10 cellular contexts compared by ENCODE assay signal in the genomic region with DNA sequence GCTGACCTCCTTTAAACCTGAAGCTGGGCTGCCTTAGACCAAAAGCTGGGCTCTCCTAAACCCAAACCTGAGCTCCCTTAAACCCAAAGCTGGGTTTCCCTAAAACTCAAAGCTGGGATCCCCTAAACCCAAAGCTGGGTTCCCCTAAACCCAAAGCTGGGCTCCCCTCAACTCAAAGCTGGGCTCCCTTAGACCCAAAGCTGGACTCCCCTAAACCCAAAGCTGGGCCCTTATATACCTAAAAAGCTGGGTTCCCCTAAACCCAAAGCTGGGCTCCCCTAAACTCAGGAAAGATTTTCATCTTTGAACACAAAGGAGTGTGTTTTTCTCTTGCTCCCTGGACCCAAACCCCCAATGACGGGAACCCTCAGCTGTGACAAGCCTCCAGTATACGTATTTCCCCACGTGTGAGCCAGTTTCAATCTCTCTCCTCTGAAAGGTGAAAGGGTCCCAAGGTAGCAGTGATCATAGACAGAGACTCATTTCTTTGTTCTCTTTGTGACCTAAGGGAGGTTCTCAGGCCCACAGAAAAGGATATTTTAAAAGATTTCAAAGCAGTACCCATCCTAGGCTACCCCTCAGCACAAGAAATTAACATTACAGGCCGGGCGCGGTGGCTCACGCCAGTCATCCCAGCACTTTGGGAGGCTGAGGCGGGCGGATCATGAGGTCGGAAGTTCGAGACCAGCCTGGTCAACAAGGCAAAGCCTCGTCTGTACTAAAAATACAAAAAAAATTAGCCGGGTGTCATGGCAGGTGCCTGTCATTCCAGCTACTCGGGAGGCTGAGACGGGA. TPM values are rescaled to one million over a fixed set of nuclear protein-coding genes. Genes with fewer than 3 reads are reported as not detected.
A peak's percentile ranks its signal among the peaks of the same experiment; 100 is the strongest.
DNase-seq lines count a peak whose midpoint lies in the region; ATAC-seq, FAIRE-seq and TF ChIP-seq lines count a peak whose summit lies in the region.
"Had no signal": no experiment of that assay in that cellular context is flagged by ENCODE, and none has a peak within 500 bp of the region (broad histone marks: within the 10 kb centered on the region; RNA-seq: fewer than 3 reads in every experiment).

No MANE protein-coding gene starts in this region.

- no peak overlapping the region for H3K9ac ChIP-seq in endothelial cell of umbilical vein (replicated peaks; ENCODE audit: extremely low read depth, insufficient read depth, low read length)

- no peaks in the 10 kb centered on the region for H4K20me1 ChIP-seq in endothelial cell of umbilical vein (replicated peaks; ENCODE audit: control insufficient read depth, extremely low read depth, insufficient read depth, low read length)

- TF ChIP-seq CTCF in endothelial cell of umbilical vein (IDR thresholded peaks at IDR 0.05; ENCODE audit: extremely low read depth in 1 of 2, insufficient read depth in 1 of 2, low read depth in 1 of 2, low read length in 2 of 2): no peak

- POLR2A ChIA-PET in endothelial cell of umbilical vein (lab: Charles Lee): no interaction called here
- POLR2A ChIA-PET in HEK293T (lab: Yijun Ruan, JAX): no interaction called here

- intact Hi-C loops in endothelial cell of umbilical vein (cut with micrococcal nuclease): no loop called here
- intact Hi-C loops in left colon (cut with DNase I, micrococcal nuclease): no loop called here
- intact Hi-C loops in posterior vena cava (cut with DNase I): no loop called here

- FAIRE-seq in endothelial cell of umbilical vein (lab: Jason Lieb, UNC): peak; percentile 56

- TF ChIP-seq POLR2A in endothelial cell of umbilical vein (IDR thresholded peaks at IDR 0.05; ENCODE audit: low read depth, low read length): no peak

- no peaks in the 10 kb centered on the region for H3K27me3 ChIP-seq in endothelial cell of umbilical vein (ENCODE audit: control insufficient read depth in 2 of 2, insufficient read depth in 2 of 2, low read length in 2 of 2)

- dilution Hi-C loops in endothelial cell of umbilical vein (cut with MboI; ENCODE audit: extremely low pct_ligation_motif_present, low sequenced_read_pairs): no loop called here

- H3K27ac ChIP-seq in endothelial cell of umbilical vein (ENCODE audit: insufficient read depth, low read depth, low read length): no peak overlapping the region
- H3K27ac ChIP-seq: breast epithelium had no signal

- DNase-seq in endothelial cell of umbilical vein (ENCODE audit: low read depth, low spot score) (no peak), HEK293T (ENCODE audit: extremely low spot score) (no peak), left colon (no peak), NCI-H2171 (lab: John Stamatoyannopoulos, UW) (no peak), posterior vena cava (ENCODE audit: low spot score) (no peak)

- peak; percentile 35 for ATAC-seq in GM18499 (IDR thresholded peaks at IDR 0.05; ENCODE audit: insufficient read depth, unreplicated experiment)
- peak; percentile 46 for ATAC-seq in GM21515 (IDR thresholded peaks at IDR 0.05; ENCODE audit: unreplicated experiment)
- peak; percentile 44 for ATAC-seq in HG03457 (IDR thresholded peaks at IDR 0.05; ENCODE audit: unreplicated experiment)
- no peak for ATAC-seq in left colon

- no peaks in the 10 kb centered on the region for H3K9me3 ChIP-seq in endothelial cell of umbilical vein (replicated peaks; ENCODE audit: control insufficient read depth, insufficient read depth, low read length)

- H3K79me2 ChIP-seq in endothelial cell of umbilical vein (ENCODE audit: control insufficient read depth, insufficient read depth, low read length): no peaks in the 10 kb centered on the region

- H2AFZ ChIP-seq in endothelial cell of umbilical vein (ENCODE audit: low read depth, low read length): no peak overlapping the region

- no peak overlapping the region for H3K4me3 ChIP-seq in endothelial cell of umbilical vein (replicated peaks in 1 of 3; ENCODE audit: insufficient read depth in 1 of 3, low read depth in 1 of 3, low read length in 3 of 3)
- H3K4me3 ChIP-seq: breast epithelium had no signal

- H3K4me1 ChIP-seq in endothelial cell of umbilical vein (ENCODE audit: control insufficient read depth, extremely low read depth, insufficient read depth, low read length): peaks cover 6% of the 10 kb centered on the region
- H3K4me1 ChIP-seq: breast epithelium had no signal

- H3K9me1 ChIP-seq in endothelial cell of umbilical vein (replicated peaks; ENCODE audit: control insufficient read depth, extremely low read depth, insufficient read depth, low read length): no peaks in the 10 kb centered on the region

- CTCF ChIA-PET in endothelial cell of umbilical vein (lab: Charles Lee) (no interaction called here), HEK293T (lab: Yijun Ruan, JAX) (no interaction called here)

- H3K4me2 ChIP-seq in endothelial cell of umbilical vein (ENCODE audit: insufficient read depth, low read length): no peak overlapping the region

- no TSS peak for BruUV-seq in endothelial cell of umbilical vein (replicated peaks; lab: Mats Ljungman, UMichigan)

- H3K36me3 ChIP-seq in endothelial cell of umbilical vein (ENCODE audit: control insufficient read depth in 2 of 2, extremely low read depth in 1 of 2, insufficient read depth in 2 of 2, low read length in 2 of 2): no peaks in the 10 kb centered on the region
- H3K36me3 ChIP-seq: breast epithelium had no signal

TF ChIP-seq in endothelial cell of umbilical vein, 7 proteins besides CTCF, POLR2A, EP300 and RAD21:
- TF ChIP-seq MAX (IDR thresholded peaks at IDR 0.05; ENCODE audit: insufficient read depth, insufficient read length) (no peak), MYC (IDR thresholded peaks at IDR 0.05; ENCODE audit: low read depth, low read length) (no peak), JUN (IDR thresholded peaks at IDR 0.05; ENCODE audit: borderline replicate concordance, insufficient read depth, insufficient read length, low read depth) (no peak), GATA2 (IDR thresholded peaks at IDR 0.05; ENCODE audit: insufficient read depth, insufficient read length, low read depth, low read length) (no peak), EZH2 (IDR thresholded peaks at IDR 0.05; ENCODE audit: borderline replicate concordance, low read depth, low read length, severe bottlenecking) (no peak), POLR2AphosphoS5 (IDR thresholded peaks at IDR 0.05; ENCODE audit: insufficient read depth, low read depth, low read length) (no peak), FOS (IDR thresholded peaks at IDR 0.05; ENCODE audit: borderline replicate concordance, insufficient read depth, low read length) (no peak)

TF ChIP-seq in HEK293T, 16 proteins besides CTCF, POLR2A, EP300 and RAD21:
- TF ChIP-seq FOXK2 (IDR thresholded peaks at IDR 0.05): no peak
- TF ChIP-seq HDGF (IDR thresholded peaks at IDR 0.05; ENCODE audit: borderline replicate concordance): no peak
- no peak for TF ChIP-seq L3MBTL2 (conservative IDR thresholded peaks at IDR 0.05)
- no peak for TF ChIP-seq LEF1 (IDR thresholded peaks at IDR 0.05; ENCODE audit: borderline replicate concordance)
- TF ChIP-seq SUZ12 (IDR thresholded peaks at IDR 0.05): no peak
- no peak for TF ChIP-seq SP1 (IDR thresholded peaks at IDR 0.05)

RNA-seq across cellular contexts. Expression of gene ASMTL, which starts 31.3 kb away (rescaled TPM):
- total RNA-seq in endothelial cell of umbilical vein: 27.1 and 28.8 TPM in 2 replicates
- 29.9 and 33.1 TPM in 2 replicates for polyA plus RNA-seq in endothelial cell of umbilical vein
- polyA plus RNA-seq in endothelial cell of umbilical vein (2011; cell fraction: cytosol; rRNA removed): 22.0 and 27.0 TPM in 2 replicates
- polyA plus RNA-seq in endothelial cell of umbilical vein (2011; cell fraction: nucleus; rRNA removed): 22.1 and 24.7 TPM in 2 replicates
- polyA plus RNA-seq in endothelial cell of umbilical vein (2012): 30.0 and 47.7 TPM in 2 replicates
- 21.4 and 21.7 TPM in 2 replicates for polyA minus RNA-seq in endothelial cell of umbilical vein
- polyA minus RNA-seq in endothelial cell of umbilical vein (2011; cell fraction: cytosol; rRNA and poly(A)+ RNA removed): 9.5 TPM
- 9.8 and 14.1 TPM in 2 replicates for polyA minus RNA-seq in endothelial cell of umbilical vein (2011; cell fraction: nucleus; rRNA and poly(A)+ RNA removed)
- 10 to 100 TPM; 14.6 to 19.9 TPM for total RNA-seq in left colon
- total RNA-seq in posterior vena cava: 10 to 100 TPM; 28.2 to 29.7 TPM

RNA-seq across cellular contexts. Expression of gene P2RY8, which starts 52.9 kb away (rescaled TPM):
- total RNA-seq in endothelial cell of umbilical vein (not detected in 2 replicates), left colon (1 to 10 TPM in 1 of 2 donors, under 1 TPM in 1; 0.43 to 2.1 TPM), posterior vena cava (1 to 10 TPM; 1.4 to 2.8 TPM)
- not detected in 2 replicates for polyA plus RNA-seq in endothelial cell of umbilical vein
- not detected in 2 replicates for polyA plus RNA-seq in endothelial cell of umbilical vein (2011; cell fraction: cytosol; rRNA removed)
- polyA plus RNA-seq in endothelial cell of umbilical vein (2011; cell fraction: nucleus; rRNA removed): not detected in 2 replicates
- not detected in 2 replicates for polyA plus RNA-seq in endothelial cell of umbilical vein (2012)
- not detected in 2 replicates for polyA minus RNA-seq in endothelial cell of umbilical vein
- polyA minus RNA-seq in endothelial cell of umbilical vein (2011; cell fraction: cytosol; rRNA and poly(A)+ RNA removed): not detected
- not detected in 2 replicates for polyA minus RNA-seq in endothelial cell of umbilical vein (2011; cell fraction: nucleus; rRNA and poly(A)+ RNA removed)
- total RNA-seq: kidney epithelial cell had no signal
